ENCODE assay signal across 1 cellular context in the genomic region with DNA sequence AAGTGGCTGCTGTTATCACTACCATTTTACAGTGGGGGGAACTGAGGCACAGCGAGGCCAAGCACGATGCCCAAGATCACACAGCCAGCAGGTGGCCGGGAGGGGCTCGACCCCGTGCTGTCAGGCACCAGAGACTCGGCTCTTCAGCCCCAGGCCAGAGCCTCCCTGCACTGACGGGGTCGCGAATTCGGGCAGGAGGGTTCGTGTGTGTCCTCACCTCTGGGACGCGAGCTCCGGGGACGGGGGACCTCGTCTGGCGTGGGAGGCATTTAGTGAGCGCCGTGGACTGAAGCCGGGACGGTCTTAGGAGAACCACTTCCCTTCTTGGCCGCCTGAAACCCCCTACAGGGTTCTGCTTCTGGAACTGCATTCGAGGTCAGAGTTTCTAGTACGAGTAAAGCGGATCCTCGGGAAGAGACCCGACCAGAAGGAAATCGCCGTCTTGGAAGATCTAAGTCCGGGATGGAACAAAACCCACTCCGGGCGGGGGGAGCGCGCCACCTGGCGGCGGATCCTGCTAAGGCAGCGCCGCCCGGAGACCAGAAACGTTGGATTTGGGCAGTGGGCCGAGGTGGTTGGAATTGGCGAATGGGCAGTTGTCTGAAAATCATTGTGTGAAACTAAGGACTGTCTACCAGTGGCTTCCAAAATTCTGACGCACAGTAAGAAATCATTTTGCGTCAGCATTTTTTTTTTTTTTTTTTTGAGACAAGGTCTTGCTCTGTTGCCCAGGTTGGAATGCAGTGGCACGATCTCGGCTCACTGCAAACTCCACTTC.
TF ChIP-seq lines count a peak whose summit lies in the region.

No MANE protein-coding gene starts in this region.

TF ChIP-seq in HepG2, 621 proteins besides CTCF, POLR2A, EP300 and RAD21 (continued from another document and continues in another):
- TF ChIP-seq, protein P1, sequence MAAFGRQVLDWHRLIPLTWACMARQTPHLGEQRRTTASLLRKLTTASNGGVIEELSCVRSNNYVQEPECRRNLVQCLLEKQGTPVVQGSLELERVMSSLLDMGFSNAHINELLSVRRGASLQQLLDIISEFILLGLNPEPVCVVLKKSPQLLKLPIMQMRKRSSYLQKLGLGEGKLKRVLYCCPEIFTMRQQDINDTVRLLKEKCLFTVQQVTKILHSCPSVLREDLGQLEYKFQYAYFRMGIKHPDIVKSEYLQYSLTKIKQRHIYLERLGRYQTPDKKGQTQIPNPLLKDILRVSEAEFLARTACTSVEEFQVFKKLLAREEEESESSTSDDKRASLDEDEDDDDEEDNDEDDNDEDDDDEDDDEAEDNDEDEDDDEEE (CRISPR knock-in tag; IDR thresholded peaks at IDR 0.05) = no peak
- TF ChIP-seq NCOA2 (CRISPR knock-in tag; IDR thresholded peaks at IDR 0.05) (no peak), ATF7-NPFF (CRISPR knock-in tag; IDR thresholded peaks at IDR 0.05; ENCODE audit: low read depth) (peak; percentile 69; the same call in 1 of the 2 replicates), SALL1 (CRISPR knock-in tag; IDR thresholded peaks at IDR 0.05) (peak; percentile 30; the same call in 1 of the 2 replicates), NAIF1 (CRISPR knock-in tag; IDR thresholded peaks at IDR 0.05; ENCODE audit: borderline replicate concordance) (no peak), SMC3 (IDR thresholded peaks at IDR 0.05; ENCODE audit: low read length) (peak; percentile 40; the same call in 1 of the 2 replicates), HDAC2 (CRISPR knock-in tag; IDR thresholded peaks at IDR 0.05) (0 out of 2 replicates have a peak, but pooled peaks have one; percentile 4), BORCS8-MEF2B (CRISPR knock-in tag; IDR thresholded peaks at IDR 0.05) (0 out of 2 replicates have a peak, but pooled peaks have one; percentile 34), ASH2L (IDR thresholded peaks at IDR 0.05; ENCODE audit: insufficient read length, low read depth, low read length) (no peak), ARNT2 (CRISPR knock-in tag; IDR thresholded peaks at IDR 0.05; ENCODE audit: low read depth) (0 out of 2 replicates have a peak, but pooled peaks have one; percentile 23), CHD2 (IDR thresholded peaks at IDR 0.05; ENCODE audit: low read depth, low read length) (no peak), ZSCAN9 (CRISPR knock-in tag; IDR thresholded peaks at IDR 0.05; ENCODE audit: borderline replicate concordance) (0 out of 2 replicates have a peak, but pooled peaks have one; percentile 22), KAT8 (CRISPR knock-in tag; IDR thresholded peaks at IDR 0.05) (0 out of 2 replicates have a peak, but pooled peaks have one; percentile 37), ZZZ3 (CRISPR knock-in tag; IDR thresholded peaks at IDR 0.05; ENCODE audit: borderline replicate concordance) (no peak)
- TF ChIP-seq, protein P2, sequence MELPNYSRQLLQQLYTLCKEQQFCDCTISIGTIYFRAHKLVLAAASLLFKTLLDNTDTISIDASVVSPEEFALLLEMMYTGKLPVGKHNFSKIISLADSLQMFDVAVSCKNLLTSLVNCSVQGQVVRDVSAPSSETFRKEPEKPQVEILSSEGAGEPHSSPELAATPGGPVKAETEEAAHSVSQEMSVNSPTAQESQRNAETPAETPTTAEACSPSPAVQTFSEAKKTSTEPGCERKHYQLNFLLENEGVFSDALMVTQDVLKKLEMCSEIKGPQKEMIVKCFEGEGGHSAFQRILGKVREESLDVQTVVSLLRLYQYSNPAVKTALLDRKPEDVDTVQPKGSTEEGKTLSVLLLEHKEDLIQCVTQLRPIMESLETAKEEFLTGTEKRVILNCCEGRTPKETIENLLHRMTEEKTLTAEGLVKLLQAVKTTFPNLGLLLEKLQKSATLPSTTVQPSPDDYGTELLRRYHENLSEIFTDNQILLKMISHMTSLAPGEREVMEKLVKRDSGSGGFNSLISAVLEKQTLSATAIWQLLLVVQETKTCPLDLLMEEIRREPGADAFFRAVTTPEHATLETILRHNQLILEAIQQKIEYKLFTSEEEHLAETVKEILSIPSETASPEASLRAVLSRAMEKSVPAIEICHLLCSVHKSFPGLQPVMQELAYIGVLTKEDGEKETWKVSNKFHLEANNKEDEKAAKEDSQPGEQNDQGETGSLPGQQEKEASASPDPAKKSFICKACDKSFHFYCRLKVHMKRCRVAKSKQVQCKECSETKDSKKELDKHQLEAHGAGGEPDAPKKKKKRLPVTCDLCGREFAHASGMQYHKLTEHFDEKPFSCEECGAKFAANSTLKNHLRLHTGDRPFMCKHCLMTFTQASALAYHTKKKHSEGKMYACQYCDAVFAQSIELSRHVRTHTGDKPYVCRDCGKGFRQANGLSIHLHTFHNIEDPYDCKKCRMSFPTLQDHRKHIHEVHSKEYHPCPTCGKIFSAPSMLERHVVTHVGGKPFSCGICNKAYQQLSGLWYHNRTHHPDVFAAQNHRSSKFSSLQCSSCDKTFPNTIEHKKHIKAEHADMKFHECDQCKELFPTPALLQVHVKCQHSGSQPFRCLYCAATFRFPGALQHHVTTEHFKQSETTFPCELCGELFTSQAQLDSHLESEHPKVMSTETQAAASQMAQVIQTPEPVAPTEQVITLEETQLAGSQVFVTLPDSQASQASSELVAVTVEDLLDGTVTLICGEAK (IDR thresholded peaks at IDR 0.05) = no peak
- TF ChIP-seq, protein P2 (CRISPR knock-in tag; IDR thresholded peaks at IDR 0.05) = no peak
- TF ChIP-seq, protein P3, sequence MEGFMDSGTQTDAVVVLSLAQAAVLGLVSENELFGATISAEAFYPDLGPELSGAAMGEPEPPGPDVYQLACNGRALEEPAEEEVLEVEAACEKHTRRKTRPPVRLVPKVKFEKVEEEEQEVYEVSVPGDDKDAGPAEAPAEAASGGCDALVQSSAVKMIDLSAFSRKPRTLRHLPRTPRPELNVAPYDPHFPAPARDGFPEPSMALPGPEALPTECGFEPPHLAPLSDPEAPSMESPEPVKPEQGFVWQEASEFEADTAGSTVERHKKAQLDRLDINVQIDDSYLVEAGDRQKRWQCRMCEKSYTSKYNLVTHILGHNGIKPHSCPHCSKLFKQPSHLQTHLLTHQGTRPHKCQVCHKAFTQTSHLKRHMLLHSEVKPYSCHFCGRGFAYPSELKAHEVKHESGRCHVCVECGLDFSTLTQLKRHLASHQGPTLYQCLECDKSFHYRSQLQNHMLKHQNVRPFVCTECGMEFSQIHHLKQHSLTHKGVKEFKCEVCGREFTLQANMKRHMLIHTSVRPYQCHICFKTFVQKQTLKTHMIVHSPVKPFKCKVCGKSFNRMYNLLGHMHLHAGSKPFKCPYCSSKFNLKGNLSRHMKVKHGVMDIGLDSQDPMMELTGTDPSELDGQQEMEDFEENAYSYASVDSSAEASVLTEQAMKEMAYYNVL (CRISPR knock-in tag; IDR thresholded peaks at IDR 0.05; ENCODE audit: borderline replicate concordance) = no peak
- TF ChIP-seq, protein P4, sequence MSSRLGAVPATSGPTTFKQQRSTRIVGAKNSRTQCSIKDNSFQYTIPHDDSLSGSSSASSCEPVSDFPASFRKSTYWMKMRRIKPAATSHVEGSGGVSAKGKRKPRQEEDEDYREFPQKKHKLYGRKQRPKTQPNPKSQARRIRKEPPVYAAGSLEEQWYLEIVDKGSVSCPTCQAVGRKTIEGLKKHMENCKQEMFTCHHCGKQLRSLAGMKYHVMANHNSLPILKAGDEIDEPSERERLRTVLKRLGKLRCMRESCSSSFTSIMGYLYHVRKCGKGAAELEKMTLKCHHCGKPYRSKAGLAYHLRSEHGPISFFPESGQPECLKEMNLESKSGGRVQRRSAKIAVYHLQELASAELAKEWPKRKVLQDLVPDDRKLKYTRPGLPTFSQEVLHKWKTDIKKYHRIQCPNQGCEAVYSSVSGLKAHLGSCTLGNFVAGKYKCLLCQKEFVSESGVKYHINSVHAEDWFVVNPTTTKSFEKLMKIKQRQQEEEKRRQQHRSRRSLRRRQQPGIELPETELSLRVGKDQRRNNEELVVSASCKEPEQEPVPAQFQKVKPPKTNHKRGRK (CRISPR knock-in tag; IDR thresholded peaks at IDR 0.05) = no peak
- TF ChIP-seq, protein P5, sequence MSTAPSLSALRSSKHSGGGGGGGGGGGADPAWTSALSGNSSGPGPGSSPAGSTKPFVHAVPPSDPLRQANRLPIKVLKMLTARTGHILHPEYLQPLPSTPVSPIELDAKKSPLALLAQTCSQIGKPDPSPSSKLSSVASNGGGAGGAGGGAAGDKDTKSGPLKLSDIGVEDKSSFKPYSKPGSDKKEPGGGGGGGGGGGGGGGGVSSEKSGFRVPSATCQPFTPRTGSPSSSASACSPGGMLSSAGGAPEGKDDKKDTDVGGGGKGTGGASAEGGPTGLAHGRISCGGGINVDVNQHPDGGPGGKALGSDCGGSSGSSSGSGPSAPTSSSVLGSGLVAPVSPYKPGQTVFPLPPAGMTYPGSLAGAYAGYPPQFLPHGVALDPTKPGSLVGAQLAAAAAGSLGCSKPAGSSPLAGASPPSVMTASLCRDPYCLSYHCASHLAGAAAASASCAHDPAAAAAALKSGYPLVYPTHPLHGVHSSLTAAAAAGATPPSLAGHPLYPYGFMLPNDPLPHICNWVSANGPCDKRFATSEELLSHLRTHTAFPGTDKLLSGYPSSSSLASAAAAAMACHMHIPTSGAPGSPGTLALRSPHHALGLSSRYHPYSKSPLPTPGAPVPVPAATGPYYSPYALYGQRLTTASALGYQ (CRISPR knock-in tag; IDR thresholded peaks at IDR 0.05) = no peak
- TF ChIP-seq, protein P6, sequence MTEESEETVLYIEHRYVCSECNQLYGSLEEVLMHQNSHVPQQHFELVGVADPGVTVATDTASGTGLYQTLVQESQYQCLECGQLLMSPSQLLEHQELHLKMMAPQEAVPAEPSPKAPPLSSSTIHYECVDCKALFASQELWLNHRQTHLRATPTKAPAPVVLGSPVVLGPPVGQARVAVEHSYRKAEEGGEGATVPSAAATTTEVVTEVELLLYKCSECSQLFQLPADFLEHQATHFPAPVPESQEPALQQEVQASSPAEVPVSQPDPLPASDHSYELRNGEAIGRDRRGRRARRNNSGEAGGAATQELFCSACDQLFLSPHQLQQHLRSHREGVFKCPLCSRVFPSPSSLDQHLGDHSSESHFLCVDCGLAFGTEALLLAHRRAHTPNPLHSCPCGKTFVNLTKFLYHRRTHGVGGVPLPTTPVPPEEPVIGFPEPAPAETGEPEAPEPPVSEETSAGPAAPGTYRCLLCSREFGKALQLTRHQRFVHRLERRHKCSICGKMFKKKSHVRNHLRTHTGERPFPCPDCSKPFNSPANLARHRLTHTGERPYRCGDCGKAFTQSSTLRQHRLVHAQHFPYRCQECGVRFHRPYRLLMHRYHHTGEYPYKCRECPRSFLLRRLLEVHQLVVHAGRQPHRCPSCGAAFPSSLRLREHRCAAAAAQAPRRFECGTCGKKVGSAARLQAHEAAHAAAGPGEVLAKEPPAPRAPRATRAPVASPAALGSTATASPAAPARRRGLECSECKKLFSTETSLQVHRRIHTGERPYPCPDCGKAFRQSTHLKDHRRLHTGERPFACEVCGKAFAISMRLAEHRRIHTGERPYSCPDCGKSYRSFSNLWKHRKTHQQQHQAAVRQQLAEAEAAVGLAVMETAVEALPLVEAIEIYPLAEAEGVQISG (CRISPR knock-in tag; IDR thresholded peaks at IDR 0.05) = no peak
- TF ChIP-seq, protein P7, sequence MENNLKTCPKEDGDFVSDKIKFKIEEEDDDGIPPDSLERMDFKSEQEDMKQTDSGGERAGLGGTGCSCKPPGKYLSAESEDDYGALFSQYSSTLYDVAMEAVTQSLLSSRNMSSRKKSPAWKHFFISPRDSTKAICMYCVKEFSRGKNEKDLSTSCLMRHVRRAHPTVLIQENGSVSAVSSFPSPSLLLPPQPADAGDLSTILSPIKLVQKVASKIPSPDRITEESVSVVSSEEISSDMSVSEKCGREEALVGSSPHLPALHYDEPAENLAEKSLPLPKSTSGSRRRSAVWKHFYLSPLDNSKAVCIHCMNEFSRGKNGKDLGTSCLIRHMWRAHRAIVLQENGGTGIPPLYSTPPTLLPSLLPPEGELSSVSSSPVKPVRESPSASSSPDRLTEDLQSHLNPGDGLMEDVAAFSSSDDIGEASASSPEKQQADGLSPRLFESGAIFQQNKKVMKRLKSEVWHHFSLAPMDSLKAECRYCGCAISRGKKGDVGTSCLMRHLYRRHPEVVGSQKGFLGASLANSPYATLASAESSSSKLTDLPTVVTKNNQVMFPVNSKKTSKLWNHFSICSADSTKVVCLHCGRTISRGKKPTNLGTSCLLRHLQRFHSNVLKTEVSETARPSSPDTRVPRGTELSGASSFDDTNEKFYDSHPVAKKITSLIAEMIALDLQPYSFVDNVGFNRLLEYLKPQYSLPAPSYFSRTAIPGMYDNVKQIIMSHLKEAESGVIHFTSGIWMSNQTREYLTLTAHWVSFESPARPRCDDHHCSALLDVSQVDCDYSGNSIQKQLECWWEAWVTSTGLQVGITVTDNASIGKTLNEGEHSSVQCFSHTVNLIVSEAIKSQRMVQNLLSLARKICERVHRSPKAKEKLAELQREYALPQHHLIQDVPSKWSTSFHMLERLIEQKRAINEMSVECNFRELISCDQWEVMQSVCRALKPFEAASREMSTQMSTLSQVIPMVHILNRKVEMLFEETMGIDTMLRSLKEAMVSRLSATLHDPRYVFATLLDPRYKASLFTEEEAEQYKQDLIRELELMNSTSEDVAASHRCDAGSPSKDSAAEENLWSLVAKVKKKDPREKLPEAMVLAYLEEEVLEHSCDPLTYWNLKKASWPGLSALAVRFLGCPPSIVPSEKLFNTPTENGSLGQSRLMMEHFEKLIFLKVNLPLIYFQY (CRISPR knock-in tag; IDR thresholded peaks at IDR 0.05; ENCODE audit: borderline replicate concordance) = no peak
- TF ChIP-seq, protein P8, sequence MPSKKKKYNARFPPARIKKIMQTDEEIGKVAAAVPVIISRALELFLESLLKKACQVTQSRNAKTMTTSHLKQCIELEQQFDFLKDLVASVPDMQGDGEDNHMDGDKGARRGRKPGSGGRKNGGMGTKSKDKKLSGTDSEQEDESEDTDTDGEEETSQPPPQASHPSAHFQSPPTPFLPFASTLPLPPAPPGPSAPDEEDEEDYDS (CRISPR knock-in tag; IDR thresholded peaks at IDR 0.05) = no peak
